8 cellular contexts compared by ENCODE assay signal in genomic region chr19:10096615-10096963, GRCh38. TPM values are rescaled to one million over a fixed set of nuclear protein-coding genes. Genes with fewer than 3 reads are reported as not detected.
DNase-seq lines count a peak whose midpoint lies in the region; ATAC-seq, FAIRE-seq and TF ChIP-seq lines count a peak whose summit lies in the region.

No MANE protein-coding gene starts in this region.

- 0 out of 2 replicates have a peak overlapping the region, but pooled peaks have one; percentile 39 for H2AK5ac ChIP-seq in H1 (ENCODE audit: low read depth, low read length)

- no peak for DNase-seq in Calu3
- no peak for DNase-seq in MG63
- DNase-seq in H1 (ENCODE audit: low read depth in 1 of 2, low spot score in 2 of 2), result no peak
- DNase-seq in omental fat pad (ENCODE audit: low spot score), result no peak
- no peak for DNase-seq in NK-92 treated with Interleukin-12 subunit alpha and Interleukin-12 subunit beta, amount 100 ng/mL, for 24 hours (lab: John Stamatoyannopoulos, UW)
- no peak for DNase-seq in NCI-H510A treated with DMSO at 0.1 percent for 48 hours (lab: John Stamatoyannopoulos, UW)
- DNase-seq in activated gamma-delta T cell treated with Interleukin-2 at 50 U/mL for 16 hours, result no peak

- ATAC-seq in omental fat pad (ENCODE audit: low FRiP score) (peak; percentile 15), GM18909 (IDR thresholded peaks at IDR 0.05; ENCODE audit: poor library complexity, unreplicated experiment) (no peak)

- H3K4me2 ChIP-seq in H1 (ENCODE audit: insufficient read depth in 1 of 2, low read depth in 2 of 2, low read length in 2 of 2), result peak overlapping the region; percentile 41 to 76; a peak in 3 of 4 replicates

- no peaks in the 10 kb centered on the region; the same call in 1 of the 2 replicates for H3K9me3 ChIP-seq in MG63
- H3K9me3 ChIP-seq in H1 (ENCODE audit: insufficient read depth in 2 of 2, low read depth in 1 of 2, low read length in 1 of 2), result peaks cover 0 to 2% of the 10 kb centered on the region in 2 experiments; a peak in 1 of 4 replicates

- H2BK5ac ChIP-seq in H1 (ENCODE audit: low read depth, low read length), result peak overlapping the region; percentile 77; the same call in 1 of the 2 replicates

- H4K20me1 ChIP-seq in H1 (replicated peaks in 1 of 2; ENCODE audit: control insufficient read depth in 1 of 2, insufficient read depth in 2 of 2, low read length in 2 of 2), result peaks cover 0 to 5% of the 10 kb centered on the region in 2 experiments

- H3K4ac ChIP-seq in H1 (replicated peaks; ENCODE audit: insufficient read length, low read depth, low read length), result no peak overlapping the region

- no peak overlapping the region for H2BK120ac ChIP-seq in H1 (replicated peaks; ENCODE audit: low read depth, low read length)

- no peak overlapping the region for H2BK15ac ChIP-seq in H1 (ENCODE audit: low read length)

- peaks cover 5% of the 10 kb centered on the region; the same call in 1 of the 2 replicates for H3K27me3 ChIP-seq in MG63
- H3K27me3 ChIP-seq in H1 (replicated peaks in 1 of 4; ENCODE audit: control insufficient read depth in 3 of 4, extremely low read depth in 1 of 4, insufficient read depth in 3 of 4, low read length in 3 of 4), result peaks cover 8 to 29% (median 23%) of the 10 kb centered on the region in 4 experiments

- H3K27me3 Mint-ChIP-seq in Calu3 (ENCODE audit: unreplicated experiment), result peaks cover 21% of the 10 kb centered on the region

- 0 out of 2 replicates have a peak overlapping the region, but pooled peaks have one; percentile 23 for H2BK12ac ChIP-seq in H1 (ENCODE audit: low read depth, low read length)

- TF ChIP-seq CTCF in Calu3 (IDR thresholded peaks at IDR 0.05; ENCODE audit: unreplicated experiment) (no peak), H1 (IDR thresholded peaks at IDR 0.05; ENCODE audit: control extremely low read depth in 1 of 3, insufficient read depth in 1 of 3, low read depth in 1 of 3, low read length in 3 of 3) (no peak), omental fat pad (IDR thresholded peaks at IDR 0.05) (no peak)

- H3K56ac ChIP-seq in H1 (replicated peaks; ENCODE audit: insufficient read length, low read depth, low read length), result no peak overlapping the region

- WGBS in H1 (ENCODE audit: extremely low coverage in 1 of 2, insufficient coverage in 1 of 2, insufficient read length in 1 of 2, insufficient replicate concordance in 2 of 2, low coverage in 1 of 2, low lambda C conversion rate in 2 of 2, missing lambda C conversion rate in 1 of 2), 2 experiments, result 57% methylated on average over 25 of the region's 26 CpGs; no CpG with 5 or more reads in 1 of the 2 experiments

- TF ChIP-seq EP300 in H1 (IDR thresholded peaks at IDR 0.05; ENCODE audit: borderline replicate concordance in 1 of 2, low read depth in 2 of 2, low read length in 2 of 2), result no peak

- no peak for TF ChIP-seq RAD21 in H1 (IDR thresholded peaks at IDR 0.05 in 1 of 2, conservative IDR thresholded peaks at IDR 0.05 in 1 of 2; ENCODE audit: low read depth in 2 of 2, low read length in 2 of 2)

- H4K8ac ChIP-seq in H1 (ENCODE audit: extremely low read depth, insufficient read depth, low read length), result peak overlapping the region; percentile 98; the same call in 1 of the 2 replicates

- POLR2A ChIA-PET in H1 (lab: Charles Lee; ENCODE audit: partially characterized antibody), result interaction anchor here (0.9 to 15.1 kb wide), 6 partner anchors 8 to 404 kb away, joined by 3 to 240 read pairs (median 3); partner anchors contain the start of genes P2RY11, PPAN and SHFL

- no peak overlapping the region for H3K27ac Mint-ChIP-seq in Calu3 (ENCODE audit: unreplicated experiment)

- H3K4me3 ChIP-seq in MG63 (peak overlapping the region; percentile 47), H1 (ENCODE audit: extremely low read depth in 1 of 4, insufficient read depth in 2 of 4, low read depth in 3 of 4, low read length in 4 of 4) (peak overlapping the region; percentile 29 to 57 (median 39); a peak in 7 of 8 replicates)

- H3K36me3 Mint-ChIP-seq in Calu3 (ENCODE audit: insufficient read depth, unreplicated experiment), result peaks cover 31% of the 10 kb centered on the region

- H3K9ac ChIP-seq in H1 (replicated peaks in 1 of 4; ENCODE audit: extremely low read depth in 1 of 4, low read depth in 3 of 4, low read length in 3 of 4), result peak overlapping the region in 2 of 4 experiments; percentile 70 to 77; a peak in 4 of 7 replicates

- H3K27ac ChIP-seq in H1 (ENCODE audit: low read depth, low read length), result no peak overlapping the region

- no peaks in the 10 kb centered on the region for H3K4me1 Mint-ChIP-seq in Calu3 (ENCODE audit: low read depth, unreplicated experiment)

- no peaks in the 10 kb centered on the region for H3K79me1 ChIP-seq in H1 (ENCODE audit: low read depth, low read length)

- H3K18ac ChIP-seq in H1 (ENCODE audit: extremely low read depth, low read length), result peak overlapping the region; percentile 93; the same call in 1 of the 2 replicates

- no peak overlapping the region for H2BK20ac ChIP-seq in H1 (ENCODE audit: low read length)

- CTCF ChIA-PET in Calu3 (lab: Charles Lee) (interaction anchor here (0.5 to 1.6 kb wide), 6 partner anchors 10 to 214 kb away, joined by 3 to 4 read pairs (median 3); partner anchors contain the start of genes ICAM1 and PPAN), H1 (lab: Charles Lee; ENCODE audit: partially characterized antibody) (interaction anchor here (0.5 to 3.5 kb wide), 11 partner anchors 13 to 307 kb away, joined by 3 to 14 read pairs (median 3); no protein-coding TSS in a partner anchor)

- TF ChIP-seq POLR2A in H1 (IDR thresholded peaks at IDR 0.05; ENCODE audit: control extremely low read depth in 1 of 2, low read depth in 2 of 2, low read length in 2 of 2), result no peak

- FAIRE-seq in H1 (lab: Jason Lieb, UNC), result no peak

- H3K4me1 ChIP-seq in H1 (replicated peaks in 1 of 4; ENCODE audit: control insufficient read depth in 3 of 4, insufficient read depth in 4 of 4, low read length in 3 of 4), result peaks cover 0 to 6% (median 2%) of the 10 kb centered on the region in 4 experiments; a peak in 3 of 7 replicates

- no peak overlapping the region for H3K23ac ChIP-seq in H1 (ENCODE audit: insufficient read length)

- H3K9me3 Mint-ChIP-seq in Calu3 (ENCODE audit: low read depth, unreplicated experiment), result peaks cover under 1% of the 10 kb centered on the region

- no TSS peak for BruUV-seq in Calu3 (replicated peaks; lab: Mats Ljungman, UMichigan)

- H3K36me3 ChIP-seq in MG63 (peaks cover 4% of the 10 kb centered on the region), H1 (ENCODE audit: control insufficient read depth in 2 of 4, insufficient read depth in 4 of 4, low read length in 3 of 4) (no peaks in the 10 kb centered on the region; a peak in 1 of 8 replicates)

- H3K23me2 ChIP-seq in H1 (ENCODE audit: low read depth, low read length), result peaks cover 2% of the 10 kb centered on the region; the same call in 1 of the 2 replicates

- H3K4me3 Mint-ChIP-seq in Calu3 (ENCODE audit: low read depth, unreplicated experiment), result peak overlapping the region; percentile 66

- intact Hi-C loops in Calu3 (cut with micrococcal nuclease; ENCODE audit: unreplicated experiment), result no loop called here

- H4K91ac ChIP-seq in H1 (replicated peaks; ENCODE audit: insufficient read length, low read length), result peak overlapping the region; percentile 98

- peak overlapping the region; percentile 92; the same call in 1 of the 2 replicates for H2AFZ ChIP-seq in H1 (ENCODE audit: low read length)

- no peak overlapping the region for H4K5ac ChIP-seq in H1 (ENCODE audit: insufficient read length, low read depth, low read length)

- no peak overlapping the region for H3K14ac ChIP-seq in H1 (ENCODE audit: insufficient read length)

- H3K79me2 ChIP-seq in H1 (ENCODE audit: control insufficient read depth in 1 of 2, insufficient read depth in 2 of 2, low read length in 2 of 2), result no peaks in the 10 kb centered on the region

RNA-seq across cellular contexts. Expression of gene ANGPTL6, which starts 5.9 kb away (rescaled TPM):
- total RNA-seq in Calu3 (2022) (0.59 and 1.2 TPM in 2 replicates), omental fat pad (under 1 TPM in 3 of 4 donors, not detected in 1; 0.31 to 0.84 (median 0.37) TPM)
- not detected in 2 replicates for total RNA-seq in MG63 (2014; rRNA removed; shearing (Covaris generic); ENCODE audit: low replicate concordance)
- total RNA-seq in H1 (2021; fragmentation: NEBNext Ultra II Directional; extraction: Animal tissue kit (Norgen Biotek cat#: 25700)), result not detected in 2 replicates
- polyA plus RNA-seq in H1 (2011; rRNA removed), result 0.20 and 0.38 TPM in 2 replicates
- 0.14 TPM for polyA plus RNA-seq in H1 (2011; cell fraction: cytosol; rRNA removed)
- polyA plus RNA-seq in H1 (2011; cell fraction: nucleus; rRNA removed), result 0.27 TPM
- polyA plus RNA-seq in H1 (2012, experiment 1 of 2), result 0.13 TPM in 1 of 4 replicates, not detected in the others
- not detected for polyA plus RNA-seq in H1 (2012, experiment 2 of 2)
- 0.18 TPM for polyA plus RNA-seq in H1 (2013, experiment 1 of 2)
- polyA plus RNA-seq in H1 (2013, experiment 2 of 2), result 0.11 TPM
- 0.32 TPM in 1 of 2 replicates, not detected in the other for polyA minus RNA-seq in H1 (2011; rRNA and poly(A)+ RNA removed)
- not detected for polyA minus RNA-seq in H1 (2011; cell fraction: cytosol; rRNA and poly(A)+ RNA removed)
- not detected for polyA minus RNA-seq in H1 (2011; cell fraction: nucleus; rRNA and poly(A)+ RNA removed)

RNA-seq across cellular contexts. Expression of gene PPAN, which starts 9.6 kb away (rescaled TPM):
- total RNA-seq in Calu3 (2022) (52.2 and 56.4 TPM in 2 replicates), omental fat pad (10 to 100 TPM; 25.0 to 79.7 (median 32.0) TPM)
- total RNA-seq in MG63 (2014; rRNA removed; shearing (Covaris generic); ENCODE audit: low replicate concordance), result 128 and 155 TPM in 2 replicates
- 72.6 and 74.4 TPM in 2 replicates for total RNA-seq in H1 (2021; fragmentation: NEBNext Ultra II Directional; extraction: Animal tissue kit (Norgen Biotek cat#: 25700))
- 48.8 and 74.7 TPM in 2 replicates for polyA plus RNA-seq in H1 (2011; rRNA removed)
- 72.1 TPM for polyA plus RNA-seq in H1 (2011; cell fraction: cytosol; rRNA removed)
- polyA plus RNA-seq in H1 (2011; cell fraction: nucleus; rRNA removed), result 93.6 TPM
- polyA plus RNA-seq in H1 (2012, experiment 1 of 2), result 38.2 to 69.3 TPM (median 62.8 TPM) in 4 replicates
- polyA plus RNA-seq in H1 (2012, experiment 2 of 2), result 41.6 TPM
- 41.1 TPM for polyA plus RNA-seq in H1 (2013, experiment 1 of 2)
- 37.0 TPM for polyA plus RNA-seq in H1 (2013, experiment 2 of 2)
- polyA minus RNA-seq in H1 (2011; rRNA and poly(A)+ RNA removed), result 54.9 and 96.9 TPM in 2 replicates
- 52.8 TPM for polyA minus RNA-seq in H1 (2011; cell fraction: cytosol; rRNA and poly(A)+ RNA removed)
- polyA minus RNA-seq in H1 (2011; cell fraction: nucleus; rRNA and poly(A)+ RNA removed), result 45.3 TPM

RNA-seq across cellular contexts. Expression of gene SHFL, which starts 10.5 kb away (rescaled TPM):
- total RNA-seq in Calu3 (2022) (37.3 and 61.5 TPM in 2 replicates), omental fat pad (10 to 100 TPM; 20.7 to 36.7 (median 27.7) TPM)
- total RNA-seq in MG63 (2014; rRNA removed; shearing (Covaris generic); ENCODE audit: low replicate concordance), result 22.5 and 28.9 TPM in 2 replicates
- total RNA-seq in H1 (2021; fragmentation: NEBNext Ultra II Directional; extraction: Animal tissue kit (Norgen Biotek cat#: 25700)), result 24.5 and 25.3 TPM in 2 replicates
- polyA plus RNA-seq in H1 (2011; rRNA removed), result 37.1 and 47.0 TPM in 2 replicates
- 44.9 TPM for polyA plus RNA-seq in H1 (2011; cell fraction: cytosol; rRNA removed)
- polyA plus RNA-seq in H1 (2011; cell fraction: nucleus; rRNA removed), result 111 TPM
- polyA plus RNA-seq in H1 (2012, experiment 1 of 2), result 23.9 to 30.6 TPM (median 28.3 TPM) in 4 replicates
- polyA plus RNA-seq in H1 (2012, experiment 2 of 2), result 22.6 TPM
- 25.2 TPM for polyA plus RNA-seq in H1 (2013, experiment 1 of 2)
- polyA plus RNA-seq in H1 (2013, experiment 2 of 2), result 24.6 TPM
- polyA minus RNA-seq in H1 (2011; rRNA and poly(A)+ RNA removed), result 14.0 and 20.2 TPM in 2 replicates
- polyA minus RNA-seq in H1 (2011; cell fraction: cytosol; rRNA and poly(A)+ RNA removed), result 17.1 TPM
- 22.7 TPM for polyA minus RNA-seq in H1 (2011; cell fraction: nucleus; rRNA and poly(A)+ RNA removed)

RNA-seq across cellular contexts. Expression of gene P2RY11, which starts 14.9 kb away (rescaled TPM):
- 20.7 and 25.2 TPM in 2 replicates for total RNA-seq in Calu3 (2022)
- 2.0 and 5.9 TPM in 2 replicates for total RNA-seq in MG63 (2014; rRNA removed; shearing (Covaris generic); ENCODE audit: low replicate concordance)
- total RNA-seq in H1 (2021; fragmentation: NEBNext Ultra II Directional; extraction: Animal tissue kit (Norgen Biotek cat#: 25700)), result 17.8 and 18.0 TPM in 2 replicates
- polyA plus RNA-seq in H1 (2011; rRNA removed), result 9.2 and 16.2 TPM in 2 replicates
- polyA plus RNA-seq in H1 (2011; cell fraction: cytosol; rRNA removed), result 12.6 TPM
- 21.5 TPM for polyA plus RNA-seq in H1 (2011; cell fraction: nucleus; rRNA removed)
- 11.8 to 21.7 TPM (median 15.7 TPM) in 4 replicates for polyA plus RNA-seq in H1 (2012, experiment 1 of 2)
- 3.7 TPM for polyA plus RNA-seq in H1 (2012, experiment 2 of 2)
- polyA plus RNA-seq in H1 (2013, experiment 1 of 2), result 8.5 TPM
- 6.9 TPM for polyA plus RNA-seq in H1 (2013, experiment 2 of 2)
- 5.6 and 6.6 TPM in 2 replicates for polyA minus RNA-seq in H1 (2011; rRNA and poly(A)+ RNA removed)
- 9.8 TPM for polyA minus RNA-seq in H1 (2011; cell fraction: cytosol; rRNA and poly(A)+ RNA removed)
- polyA minus RNA-seq in H1 (2011; cell fraction: nucleus; rRNA and poly(A)+ RNA removed), result 11.3 TPM
- 10 to 100 TPM in 1 of 4 donors, 1 to 10 TPM in 3; 2.7 to 18.7 (median 4.7) TPM for total RNA-seq in omental fat pad

RNA-seq across cellular contexts. Expression of gene EIF3G, which starts 23.1 kb away (rescaled TPM):
- total RNA-seq in Calu3 (2022) (143 and 149 TPM in 2 replicates), omental fat pad (100 to 1,000 TPM; 223 to 282 (median 242) TPM)
- total RNA-seq in MG63 (2014; rRNA removed; shearing (Covaris generic); ENCODE audit: low replicate concordance), result 677 and 743 TPM in 2 replicates
- 281 and 284 TPM in 2 replicates for total RNA-seq in H1 (2021; fragmentation: NEBNext Ultra II Directional; extraction: Animal tissue kit (Norgen Biotek cat#: 25700))
- 238 and 426 TPM in 2 replicates for polyA plus RNA-seq in H1 (2011; rRNA removed)
- 329 TPM for polyA plus RNA-seq in H1 (2011; cell fraction: cytosol; rRNA removed)
- 840 TPM for polyA plus RNA-seq in H1 (2011; cell fraction: nucleus; rRNA removed)
- polyA plus RNA-seq in H1 (2012, experiment 1 of 2), result 178 to 323 TPM (median 308 TPM) in 4 replicates
- 313 TPM for polyA plus RNA-seq in H1 (2012, experiment 2 of 2)
- polyA plus RNA-seq in H1 (2013, experiment 1 of 2), result 193 TPM
- 175 TPM for polyA plus RNA-seq in H1 (2013, experiment 2 of 2)
- polyA minus RNA-seq in H1 (2011; rRNA and poly(A)+ RNA removed), result 49.5 and 65.1 TPM in 2 replicates
- 92.7 TPM for polyA minus RNA-seq in H1 (2011; cell fraction: cytosol; rRNA and poly(A)+ RNA removed)
- 110 TPM for polyA minus RNA-seq in H1 (2011; cell fraction: nucleus; rRNA and poly(A)+ RNA removed)
